Comparison of ENCODE assay signal across 9 cellular contexts in genomic region chr16:53510704-53511070, GRCh38. TPM values are rescaled to one million over a fixed set of nuclear protein-coding genes. Genes with fewer than 3 reads are reported as not detected.
DNase-seq lines count a peak whose midpoint lies in the region; ATAC-seq and TF ChIP-seq lines count a peak whose summit lies in the region.
"Had no signal": no experiment of that assay in that cellular context is flagged by ENCODE, and none has a peak within 500 bp of the region (broad histone marks: within the 10 kb centered on the region; RNA-seq: fewer than 3 reads in every experiment).

No MANE protein-coding gene starts in this region.

- H3K36me3 ChIP-seq in CD4-positive, alpha-beta memory T cell (ENCODE audit: insufficient read depth, low read length), result no peaks in the 10 kb centered on the region

- H3K27ac ChIP-seq in CD4-positive, alpha-beta memory T cell (ENCODE audit: low read depth, low read length), result no peak overlapping the region

- H3K4me3 ChIP-seq in CD4-positive, alpha-beta memory T cell (ENCODE audit: low read length in 2 of 2), result no peak overlapping the region

- no peaks in the 10 kb centered on the region for H3K36me3 Mint-ChIP-seq in CD4-positive, alpha-beta memory T cell
- H3K36me3 Mint-ChIP-seq in chondrocyte (ENCODE audit: low read depth) (no peaks in the 10 kb centered on the region), nephron progenitor cell (ENCODE audit: low read depth) (peaks cover 5% of the 10 kb centered on the region)

- no peak for DNase-seq in CD4-positive, alpha-beta memory T cell
- no peak for DNase-seq in chondrocyte (ENCODE audit: low spot score)
- DNase-seq in nephron progenitor cell, result no peak
- no peak for DNase-seq in dermis blood vessel endothelial cell
- DNase-seq in anterior cingulate cortex (lab: John Stamatoyannopoulos, UW), result no peak
- DNase-seq in NCI-H1048 (lab: John Stamatoyannopoulos, UW), result no peak
- DNase-seq in islet precursor cell, result no peak

- H3K4me1 ChIP-seq in CD4-positive, alpha-beta memory T cell (ENCODE audit: insufficient read depth, low read length), result peaks cover 22% of the 10 kb centered on the region

- H3K27ac Mint-ChIP-seq in CD4-positive, alpha-beta memory T cell, result peak overlapping the region in 6 of 7 donors; percentile 17 to 79 (median 53)
- H3K27ac Mint-ChIP-seq in chondrocyte (ENCODE audit: unreplicated experiment) (no peak overlapping the region), nephron progenitor cell (no peak overlapping the region)
- H3K27ac Mint-ChIP-seq: activated naive CD4-positive, alpha-beta T cell treated with anti-CD3 and anti-CD28 coated beads, Interleukin-2, amount 50 U/mL, for 72 hours had no signal

- POLR2A ChIA-PET in CD4-positive, alpha-beta memory T cell (lab: Charles Lee; ENCODE audit: partially characterized antibody), result interaction anchor here (0.9 kb wide), 1 partner anchor 9 kb away, joined by 5 read pairs; no protein-coding TSS in a partner anchor

- H3K27me3 ChIP-seq in CD4-positive, alpha-beta memory T cell (ENCODE audit: insufficient read depth, low read length), result no peaks in the 10 kb centered on the region

- no peaks in the 10 kb centered on the region for H3K9me3 ChIP-seq in CD4-positive, alpha-beta memory T cell (ENCODE audit: control insufficient read depth in 1 of 2, low read length in 2 of 2)

- CTCF ChIA-PET in CD4-positive, alpha-beta memory T cell (lab: Charles Lee; ENCODE audit: partially characterized antibody), result interaction anchor here (0.8 to 1.6 kb wide), 7 partner anchors 25 to 451 kb away, joined by 3 to 4 read pairs (median 3); no protein-coding TSS in a partner anchor

- peaks cover 25 to 54% (median 40%) of the 10 kb centered on the region in 4 donors for H3K4me1 Mint-ChIP-seq in CD4-positive, alpha-beta memory T cell
- peaks cover 10% of the 10 kb centered on the region for H3K4me1 Mint-ChIP-seq in chondrocyte (ENCODE audit: low read depth)
- peaks cover 26% of the 10 kb centered on the region for H3K4me1 Mint-ChIP-seq in nephron progenitor cell

- intact Hi-C loops in CD4-positive, alpha-beta memory T cell (cut with micrococcal nuclease), result loop anchor here (1.0 to 5.0 kb wide), 5 partner anchors 54 to 456 kb away; partner anchors contain the start of genes CHD9 and RBL2

- ATAC-seq in HG03354 (IDR thresholded peaks at IDR 0.05; ENCODE audit: poor library complexity, severe bottlenecking, unreplicated experiment), result peak; percentile 5

- peaks cover 0 to 2% (median 0%) of the 10 kb centered on the region in 8 donors for H3K9me3 Mint-ChIP-seq in CD4-positive, alpha-beta memory T cell
- no peaks in the 10 kb centered on the region for H3K9me3 Mint-ChIP-seq in chondrocyte (ENCODE audit: low read depth)
- peaks cover 26% of the 10 kb centered on the region for H3K9me3 Mint-ChIP-seq in nephron progenitor cell

- TF ChIP-seq CTCF in chondrocyte (IDR thresholded peaks at IDR 0.05), result peak; percentile 59
- TF ChIP-seq CTCF in nephron progenitor cell (IDR thresholded peaks at IDR 0.05), result peak; percentile 4

- H3K27me3 Mint-ChIP-seq in CD4-positive, alpha-beta memory T cell, result no peaks in the 10 kb centered on the region
- no peaks in the 10 kb centered on the region for H3K27me3 Mint-ChIP-seq in chondrocyte (ENCODE audit: low read depth)
- peaks cover 6% of the 10 kb centered on the region for H3K27me3 Mint-ChIP-seq in nephron progenitor cell (ENCODE audit: low read depth, poor library complexity)

- peak overlapping the region in 4 of 8 donors; percentile 57 to 75 (median 70) for H3K4me3 Mint-ChIP-seq in CD4-positive, alpha-beta memory T cell
- no peak overlapping the region for H3K4me3 Mint-ChIP-seq in chondrocyte (ENCODE audit: unreplicated experiment)
- no peak overlapping the region for H3K4me3 Mint-ChIP-seq in nephron progenitor cell

RNA-seq across cellular contexts. Expression of gene AKTIP, which starts 7.7 kb away (rescaled TPM):
- 100 to 1,000 TPM in 1 of 2 experiments, 10 to 100 TPM in 1; 97.4 to 103 TPM for total RNA-seq in CD4-positive, alpha-beta memory T cell
- polyA plus RNA-seq in CD4-positive, alpha-beta memory T cell, result 10 to 100 TPM; 61.2 to 75.3 TPM
- 33.2 to 42.1 TPM (median 36.1 TPM) in 3 replicates for total RNA-seq in chondrocyte
- 49.0 and 56.4 TPM in 2 replicates for total RNA-seq in dermis blood vessel endothelial cell

Comparison
In these comparisons a context has a peak if more than half of its experiments do, and no peak if none do; other contexts are left out.
1. H3K27ac Mint-ChIP-seq: peak in CD4-positive, alpha-beta memory T cell (6 of 7); none in chondrocyte (single experiment) and nephron progenitor cell (single experiment).